Comparison of ENCODE assay signal across 1 cellular context in genomic region chr12:109597795-109598427, GRCh38.
TF ChIP-seq lines count a peak whose summit lies in the region.

No MANE protein-coding gene starts in this region.

TF ChIP-seq in HepG2, 621 proteins besides CTCF, POLR2A, EP300 and RAD21 (continued from another document and continues in another):
- TF ChIP-seq, protein P1, sequence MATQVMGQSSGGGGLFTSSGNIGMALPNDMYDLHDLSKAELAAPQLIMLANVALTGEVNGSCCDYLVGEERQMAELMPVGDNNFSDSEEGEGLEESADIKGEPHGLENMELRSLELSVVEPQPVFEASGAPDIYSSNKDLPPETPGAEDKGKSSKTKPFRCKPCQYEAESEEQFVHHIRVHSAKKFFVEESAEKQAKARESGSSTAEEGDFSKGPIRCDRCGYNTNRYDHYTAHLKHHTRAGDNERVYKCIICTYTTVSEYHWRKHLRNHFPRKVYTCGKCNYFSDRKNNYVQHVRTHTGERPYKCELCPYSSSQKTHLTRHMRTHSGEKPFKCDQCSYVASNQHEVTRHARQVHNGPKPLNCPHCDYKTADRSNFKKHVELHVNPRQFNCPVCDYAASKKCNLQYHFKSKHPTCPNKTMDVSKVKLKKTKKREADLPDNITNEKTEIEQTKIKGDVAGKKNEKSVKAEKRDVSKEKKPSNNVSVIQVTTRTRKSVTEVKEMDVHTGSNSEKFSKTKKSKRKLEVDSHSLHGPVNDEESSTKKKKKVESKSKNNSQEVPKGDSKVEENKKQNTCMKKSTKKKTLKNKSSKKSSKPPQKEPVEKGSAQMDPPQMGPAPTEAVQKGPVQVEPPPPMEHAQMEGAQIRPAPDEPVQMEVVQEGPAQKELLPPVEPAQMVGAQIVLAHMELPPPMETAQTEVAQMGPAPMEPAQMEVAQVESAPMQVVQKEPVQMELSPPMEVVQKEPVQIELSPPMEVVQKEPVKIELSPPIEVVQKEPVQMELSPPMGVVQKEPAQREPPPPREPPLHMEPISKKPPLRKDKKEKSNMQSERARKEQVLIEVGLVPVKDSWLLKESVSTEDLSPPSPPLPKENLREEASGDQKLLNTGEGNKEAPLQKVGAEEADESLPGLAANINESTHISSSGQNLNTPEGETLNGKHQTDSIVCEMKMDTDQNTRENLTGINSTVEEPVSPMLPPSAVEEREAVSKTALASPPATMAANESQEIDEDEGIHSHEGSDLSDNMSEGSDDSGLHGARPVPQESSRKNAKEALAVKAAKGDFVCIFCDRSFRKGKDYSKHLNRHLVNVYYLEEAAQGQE (IDR thresholded peaks at IDR 0.05; ENCODE audit: borderline replicate concordance in 1 of 2, low read depth in 1 of 2, low read length in 2 of 2) = no peak
- TF ChIP-seq ZNF431 (CRISPR knock-in tag; IDR thresholded peaks at IDR 0.05; ENCODE audit: borderline replicate concordance, low read depth) (no peak), BCL6 (CRISPR knock-in tag; IDR thresholded peaks at IDR 0.05) (no peak), FOXA3 (CRISPR knock-in tag; IDR thresholded peaks at IDR 0.05) (peak; percentile 64), MXI1 (IDR thresholded peaks at IDR 0.05; ENCODE audit: borderline replicate concordance, low read depth, low read length) (peak; percentile 26; the same call in 1 of the 3 replicates), ZBTB7B (CRISPR knock-in tag; IDR thresholded peaks at IDR 0.05) (no peak), ZNF501 (CRISPR knock-in tag; IDR thresholded peaks at IDR 0.05) (peak; percentile 72), ZNF530 (CRISPR knock-in tag; IDR thresholded peaks at IDR 0.05; ENCODE audit: low read depth) (no peak), TSC22D2 (CRISPR knock-in tag; IDR thresholded peaks at IDR 0.05; ENCODE audit: borderline replicate concordance) (no peak), ZNF546 (CRISPR knock-in tag; conservative IDR thresholded peaks at IDR 0.05) (0 out of 2 replicates have a peak, but pooled peaks have one; percentile 78), KMT2A (CRISPR knock-in tag; IDR thresholded peaks at IDR 0.05) (peak; percentile 51; the same call in 1 of the 2 replicates), JUND (CRISPR knock-in tag; IDR thresholded peaks at IDR 0.05) (no peak), ZMAT5 (CRISPR knock-in tag; IDR thresholded peaks at IDR 0.05; ENCODE audit: borderline replicate concordance, low read depth) (no peak), ZNF746 (CRISPR knock-in tag; IDR thresholded peaks at IDR 0.05) (no peak), HOXA3 (CRISPR knock-in tag; IDR thresholded peaks at IDR 0.05) (peak; percentile 47; the same call in 1 of the 2 replicates), ZSCAN29 (CRISPR knock-in tag; conservative IDR thresholded peaks at IDR 0.05) (peak; percentile 78; the same call in 1 of the 2 replicates), ZNF687 (CRISPR knock-in tag; IDR thresholded peaks at IDR 0.05) (peak; percentile 58), ZBTB4 (CRISPR knock-in tag; IDR thresholded peaks at IDR 0.05; ENCODE audit: borderline replicate concordance) (no peak), THAP8 (CRISPR knock-in tag; IDR thresholded peaks at IDR 0.05; ENCODE audit: borderline replicate concordance) (no peak), ATF7 (IDR thresholded peaks at IDR 0.05) (no peak), ATF7 (CRISPR knock-in tag; IDR thresholded peaks at IDR 0.05) (0 out of 2 replicates have a peak, but pooled peaks have one; percentile 17), CCDC6 (CRISPR knock-in tag; IDR thresholded peaks at IDR 0.05) (peak; percentile 67; the same call in 1 of the 2 replicates), SUZ12 (IDR thresholded peaks at IDR 0.05; ENCODE audit: low read depth, low read length) (no peak), NCOA5 (CRISPR knock-in tag; IDR thresholded peaks at IDR 0.05) (no peak), ZNF605 (CRISPR knock-in tag; IDR thresholded peaks at IDR 0.05) (no peak; the same call in 1 of the 2 replicates), GMEB1 (CRISPR knock-in tag; IDR thresholded peaks at IDR 0.05; ENCODE audit: borderline replicate concordance) (no peak), MAFK (conservative IDR thresholded peaks at IDR 0.05 in 1 of 2, IDR thresholded peaks at IDR 0.05 in 1 of 2; ENCODE audit: low read length in 2 of 2) (no peak), CEBPG (CRISPR knock-in tag; IDR thresholded peaks at IDR 0.05) (peak; percentile 8; the same call in 1 of the 2 replicates), ZNF513 (CRISPR knock-in tag; conservative IDR thresholded peaks at IDR 0.05) (no peak), CHD4 (IDR thresholded peaks at IDR 0.05; ENCODE audit: borderline replicate concordance, low read length) (no peak), ZNF564 (CRISPR knock-in tag; IDR thresholded peaks at IDR 0.05) (peak; percentile 32; the same call in 1 of the 2 replicates), ZNF230 (CRISPR knock-in tag; IDR thresholded peaks at IDR 0.05) (no peak), ZNF451 (CRISPR knock-in tag; IDR thresholded peaks at IDR 0.05) (0 out of 2 replicates have a peak, but pooled peaks have one; percentile 57), ZSCAN20 (CRISPR knock-in tag; IDR thresholded peaks at IDR 0.05; ENCODE audit: borderline replicate concordance) (0 out of 2 replicates have a peak, but pooled peaks have one; percentile 11), PCBP2 (optimal IDR thresholded peaks at IDR 0.05; ENCODE audit: low read depth, low read length, poor library complexity, severe bottlenecking) (no peak), STAG1 (CRISPR knock-in tag; IDR thresholded peaks at IDR 0.05) (peak; percentile 93), SP2 (CRISPR knock-in tag; IDR thresholded peaks at IDR 0.05) (no peak), ZNF672 (CRISPR knock-in tag; IDR thresholded peaks at IDR 0.05) (no peak), FOXP4 (CRISPR knock-in tag; IDR thresholded peaks at IDR 0.05) (peak; percentile 46; the same call in 1 of the 2 replicates), ZNF883 (CRISPR knock-in tag; IDR thresholded peaks at IDR 0.05; ENCODE audit: not compliant biosample characterization) (no peak), FOXJ3 (CRISPR knock-in tag; IDR thresholded peaks at IDR 0.05; ENCODE audit: borderline replicate concordance) (no peak)
- TF ChIP-seq, protein P2, sequence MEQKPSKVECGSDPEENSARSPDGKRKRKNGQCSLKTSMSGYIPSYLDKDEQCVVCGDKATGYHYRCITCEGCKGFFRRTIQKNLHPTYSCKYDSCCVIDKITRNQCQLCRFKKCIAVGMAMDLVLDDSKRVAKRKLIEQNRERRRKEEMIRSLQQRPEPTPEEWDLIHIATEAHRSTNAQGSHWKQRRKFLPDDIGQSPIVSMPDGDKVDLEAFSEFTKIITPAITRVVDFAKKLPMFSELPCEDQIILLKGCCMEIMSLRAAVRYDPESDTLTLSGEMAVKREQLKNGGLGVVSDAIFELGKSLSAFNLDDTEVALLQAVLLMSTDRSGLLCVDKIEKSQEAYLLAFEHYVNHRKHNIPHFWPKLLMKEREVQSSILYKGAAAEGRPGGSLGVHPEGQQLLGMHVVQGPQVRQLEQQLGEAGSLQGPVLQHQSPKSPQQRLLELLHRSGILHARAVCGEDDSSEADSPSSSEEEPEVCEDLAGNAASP (CRISPR knock-in tag; IDR thresholded peaks at IDR 0.05; ENCODE audit: borderline replicate concordance) = peak; percentile 41; the same call in 1 of the 2 replicates
- TF ChIP-seq, protein P3, sequence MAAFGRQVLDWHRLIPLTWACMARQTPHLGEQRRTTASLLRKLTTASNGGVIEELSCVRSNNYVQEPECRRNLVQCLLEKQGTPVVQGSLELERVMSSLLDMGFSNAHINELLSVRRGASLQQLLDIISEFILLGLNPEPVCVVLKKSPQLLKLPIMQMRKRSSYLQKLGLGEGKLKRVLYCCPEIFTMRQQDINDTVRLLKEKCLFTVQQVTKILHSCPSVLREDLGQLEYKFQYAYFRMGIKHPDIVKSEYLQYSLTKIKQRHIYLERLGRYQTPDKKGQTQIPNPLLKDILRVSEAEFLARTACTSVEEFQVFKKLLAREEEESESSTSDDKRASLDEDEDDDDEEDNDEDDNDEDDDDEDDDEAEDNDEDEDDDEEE (CRISPR knock-in tag; IDR thresholded peaks at IDR 0.05) = no peak
